ENCODE assay signal across 11 cellular contexts in the genomic region with DNA sequence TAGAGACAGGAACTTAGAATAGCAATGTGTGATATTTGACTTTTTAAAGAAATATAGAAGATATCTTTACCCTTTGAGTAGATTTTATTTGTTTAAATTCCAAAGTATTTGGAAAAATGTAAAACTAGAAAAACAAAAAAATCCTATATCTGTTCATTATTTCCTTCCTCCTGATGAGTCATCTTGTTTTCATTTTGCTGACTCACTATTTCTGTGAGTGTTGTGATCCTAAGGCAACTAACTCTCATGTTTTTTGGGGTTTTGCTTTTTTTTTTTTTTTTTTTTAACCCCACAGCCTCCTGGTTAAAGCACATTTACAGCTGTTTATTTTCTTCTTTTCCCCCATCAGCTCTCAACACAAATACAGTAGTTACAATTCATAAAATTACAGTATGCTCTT. TPM values are rescaled to one million over a fixed set of nuclear protein-coding genes. Genes with fewer than 3 reads are reported as not detected.
DNase-seq lines count a peak whose midpoint lies in the region; ATAC-seq, FAIRE-seq and TF ChIP-seq lines count a peak whose summit lies in the region.
"Had no signal": no experiment of that assay in that cellular context is flagged by ENCODE, and none has a peak within 500 bp of the region (broad histone marks: within the 10 kb centered on the region; RNA-seq: fewer than 3 reads in every experiment).

No MANE protein-coding gene starts in this region.

- no peaks in the 10 kb centered on the region for H3K27me3 ChIP-seq in KMS-11 (ENCODE audit: insufficient read depth, low read depth)

- no peak overlapping the region for H3K9ac ChIP-seq in KMS-11
- H3K9ac ChIP-seq: parathyroid adenoma had no signal

- peak overlapping the region; percentile 71 for H3K27ac Mint-ChIP-seq in activated naive CD8-positive, alpha-beta T cell treated with anti-CD3 and anti-CD28 coated beads, Interleukin-2, amount 50 U/mL, for 24 hours

- no peak overlapping the region for H3K4me3 Mint-ChIP-seq in activated naive CD8-positive, alpha-beta T cell treated with anti-CD3 and anti-CD28 coated beads, Interleukin-2, amount 50 U/mL, for 24 hours

- peak; percentile 43 for DNase-seq in Caki2 (ENCODE audit: low read depth)
- DNase-seq in activated naive CD8-positive, alpha-beta T cell treated with anti-CD3 and anti-CD28 coated beads, Interleukin-2, amount 50 U/mL, for 24 hours, result no peak
- peak; percentile 62 for DNase-seq in iris pigment epithelial cell (ENCODE audit: low read depth)
- DNase-seq in HEK293T (ENCODE audit: extremely low spot score), result no peak
- no peak for DNase-seq in hippocampal formation (lab: John Stamatoyannopoulos, UW)
- no peak for DNase-seq in H54 (ENCODE audit: insufficient read length, low spot score)
- DNase-seq: activated CD4-positive, CD25-positive, alpha-beta regulatory T cell treated with anti-CD3 and anti-CD28 coated beads, Interleukin-2, amount 50 U/mL, for 72 hours; NCI-H345 had no signal

- H3K36me3 ChIP-seq in KMS-11 (ENCODE audit: insufficient read depth), result no peaks in the 10 kb centered on the region

- CTCF ChIA-PET in HEK293T (lab: Yijun Ruan, JAX), result no interaction called here

- no peak for FAIRE-seq in H54 (lab: Jason Lieb, UNC)

- H4K20me1 ChIP-seq in KMS-11 (ENCODE audit: insufficient read depth), result no peaks in the 10 kb centered on the region

- no peak overlapping the region for H3K4me3 ChIP-seq in KMS-11 (IDR thresholded peaks at IDR 0.05; ENCODE audit: insufficient read depth, low read depth, low read length)

- no peak for TF ChIP-seq CTCF in KMS-11 (conservative IDR thresholded peaks at IDR 0.05; ENCODE audit: low read depth, low read length)

- H3K36me3 Mint-ChIP-seq in activated naive CD8-positive, alpha-beta T cell treated with anti-CD3 and anti-CD28 coated beads, Interleukin-2, amount 50 U/mL, for 24 hours (ENCODE audit: low read depth), result peaks cover 2% of the 10 kb centered on the region

- in situ Hi-C loops in Caki2 (cut with HindIII; ENCODE audit: low pct_unique_long_range_greater_than_20kb, low sequenced_read_pairs), result no loop called here

- ATAC-seq in activated naive CD8-positive, alpha-beta T cell treated with anti-CD3 and anti-CD28 coated beads, Interleukin-2, amount 50 U/mL, for 24 hours, result no peak
- no peak for ATAC-seq in HG03460 (IDR thresholded peaks at IDR 0.05; ENCODE audit: unreplicated experiment)

- H3K4me2 ChIP-seq in KMS-11, result peak overlapping the region; percentile 3

- peak overlapping the region; percentile 6; the same call in 1 of the 2 replicates for H3K27ac ChIP-seq in KMS-11
- H3K27ac ChIP-seq: parathyroid adenoma had no signal

- H3K27me3 Mint-ChIP-seq in activated naive CD8-positive, alpha-beta T cell treated with anti-CD3 and anti-CD28 coated beads, Interleukin-2, amount 50 U/mL, for 24 hours, result no peaks in the 10 kb centered on the region

- TF ChIP-seq POLR2A in H54 (IDR thresholded peaks at IDR 0.05; ENCODE audit: low read depth, low read length), result no peak

- peaks cover 44% of the 10 kb centered on the region for H3K4me1 ChIP-seq in KMS-11 (ENCODE audit: low read depth, poor library complexity, severe bottlenecking)
- H3K4me1 ChIP-seq: parathyroid adenoma had no signal

- H2AFZ ChIP-seq in KMS-11 (ENCODE audit: low read depth), result no peak overlapping the region

- H3K79me2 ChIP-seq in KMS-11 (ENCODE audit: insufficient read depth, low read depth), result no peaks in the 10 kb centered on the region
- H3K79me2 ChIP-seq: parathyroid adenoma had no signal

- peaks cover 58% of the 10 kb centered on the region for H3K4me1 Mint-ChIP-seq in activated naive CD8-positive, alpha-beta T cell treated with anti-CD3 and anti-CD28 coated beads, Interleukin-2, amount 50 U/mL, for 24 hours

- POLR2A ChIA-PET in HEK293T (lab: Yijun Ruan, JAX), result no interaction called here

- no peaks in the 10 kb centered on the region for H3K9me3 Mint-ChIP-seq in activated naive CD8-positive, alpha-beta T cell treated with anti-CD3 and anti-CD28 coated beads, Interleukin-2, amount 50 U/mL, for 24 hours

TF ChIP-seq in HEK293T, 16 proteins besides CTCF, POLR2A, EP300 and RAD21:
- TF ChIP-seq ARNT (IDR thresholded peaks at IDR 0.05), result no peak
- TF ChIP-seq L3MBTL2 (conservative IDR thresholded peaks at IDR 0.05), result no peak
- TF ChIP-seq NFRKB (IDR thresholded peaks at IDR 0.05), result no peak
- no peak for TF ChIP-seq FOXM1 (IDR thresholded peaks at IDR 0.05; ENCODE audit: borderline replicate concordance)
- no peak for TF ChIP-seq SUZ12 (IDR thresholded peaks at IDR 0.05)
- no peak for TF ChIP-seq TARDBP (IDR thresholded peaks at IDR 0.05)
- no peak for TF ChIP-seq FOXK2 (IDR thresholded peaks at IDR 0.05)
- TF ChIP-seq FOXA1 (IDR thresholded peaks at IDR 0.05), result no peak
- no peak for TF ChIP-seq CTBP1 (IDR thresholded peaks at IDR 0.05; ENCODE audit: borderline replicate concordance)
- no peak for TF ChIP-seq HDGF (IDR thresholded peaks at IDR 0.05; ENCODE audit: borderline replicate concordance)
- TF ChIP-seq SP1 (IDR thresholded peaks at IDR 0.05), result no peak
- TF ChIP-seq, protein P1, sequence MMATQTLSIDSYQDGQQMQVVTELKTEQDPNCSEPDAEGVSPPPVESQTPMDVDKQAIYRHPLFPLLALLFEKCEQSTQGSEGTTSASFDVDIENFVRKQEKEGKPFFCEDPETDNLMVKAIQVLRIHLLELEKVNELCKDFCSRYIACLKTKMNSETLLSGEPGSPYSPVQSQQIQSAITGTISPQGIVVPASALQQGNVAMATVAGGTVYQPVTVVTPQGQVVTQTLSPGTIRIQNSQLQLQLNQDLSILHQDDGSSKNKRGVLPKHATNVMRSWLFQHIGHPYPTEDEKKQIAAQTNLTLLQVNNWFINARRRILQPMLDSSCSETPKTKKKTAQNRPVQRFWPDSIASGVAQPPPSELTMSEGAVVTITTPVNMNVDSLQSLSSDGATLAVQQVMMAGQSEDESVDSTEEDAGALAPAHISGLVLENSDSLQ (IDR thresholded peaks at IDR 0.05), result no peak
- no peak for TF ChIP-seq LEF1 (IDR thresholded peaks at IDR 0.05; ENCODE audit: borderline replicate concordance)
- TF ChIP-seq ELF4 (IDR thresholded peaks at IDR 0.05), result no peak
- TF ChIP-seq BHLHE40 (IDR thresholded peaks at IDR 0.05; ENCODE audit: borderline replicate concordance), result no peak
- no peak for TF ChIP-seq ZNF384 (IDR thresholded peaks at IDR 0.05)

RNA-seq across cellular contexts. Expression of gene THEMIS, which starts 37.8 kb away (rescaled TPM):
- 0.07 TPM in 1 of 2 replicates, not detected in the other for total RNA-seq in Caki2 (2014; rRNA removed; shearing (Covaris generic); ENCODE audit: low replicate concordance)

Comparison
In these comparisons a context has a peak if more than half of its experiments do, and no peak if none do; other contexts are left out.
1. DNase-seq: peak in Caki2 (single experiment) and iris pigment epithelial cell (single experiment); none in activated naive CD8-positive, alpha-beta T cell treated with anti-CD3 and anti-CD28 coated beads, Interleukin-2, amount 50 U/mL, for 24 hours (single experiment), HEK293T (single experiment), hippocampal formation (0 of 2) and H54 (single experiment).